Comparison of ENCODE assay signal across 9 cellular contexts in genomic region chrX:47560179-47560830, GRCh38. TPM values are rescaled to one million over a fixed set of nuclear protein-coding genes. Genes with fewer than 3 reads are reported as not detected.
DNase-seq lines count a peak whose midpoint lies in the region; ATAC-seq and TF ChIP-seq lines count a peak whose summit lies in the region.
"Had no signal": no experiment of that assay in that cellular context is flagged by ENCODE, and none has a peak within 500 bp of the region (broad histone marks: within the 10 kb centered on the region; RNA-seq: fewer than 3 reads in every experiment).

No MANE protein-coding gene starts in this region.

- H3F3A ChIP-seq in PC-9 (ENCODE audit: insufficient read depth, low read depth), result no peaks in the 10 kb centered on the region

- H4K20me1 ChIP-seq in PC-9 (ENCODE audit: insufficient read depth), result no peaks in the 10 kb centered on the region

- H3K27me3 ChIP-seq in PC-9 (ENCODE audit: insufficient read depth, low read depth) (no peaks in the 10 kb centered on the region), esophagus (ENCODE audit: control insufficient read depth in 1 of 2, insufficient read depth in 2 of 2, low read length in 2 of 2) (no peaks in the 10 kb centered on the region), prostate gland (replicated peaks; ENCODE audit: insufficient read depth) (no peaks in the 10 kb centered on the region)

- H2AFZ ChIP-seq in PC-9, result peak overlapping the region; percentile 66; the same call in 1 of the 2 replicates

- BruUV-seq in PC-9 (replicated peaks; lab: Mats Ljungman, UMichigan), result no TSS peak

- no peaks in the 10 kb centered on the region for H3K9me2 ChIP-seq in PC-9 (ENCODE audit: insufficient read depth)

- 11 to 27% methylated on average over 13 of the region's 13 CpGs for WGBS in esophagus, 2 donors
- 7% methylated on average over 13 of the region's 13 CpGs for WGBS in prostate gland

- 0 out of 2 replicates have a peak overlapping the region, but pooled peaks have one; percentile 11 for H3K27ac ChIP-seq in PC-9
- peak overlapping the region; percentile 78 to 82 for H3K27ac ChIP-seq in esophagus (ENCODE audit: low read depth in 2 of 2, low read length in 1 of 2)
- H3K27ac ChIP-seq in prostate gland, result peak overlapping the region; percentile 94 to 95

- POLR2A ChIA-PET in PC-9 (lab: Charles Lee; ENCODE audit: unreplicated experiment), result no interaction called here

- no peak for TF ChIP-seq POLR2A in prostate gland (IDR thresholded peaks at IDR 0.05)

- H3K4me1 ChIP-seq in PC-9 (replicated peaks; ENCODE audit: insufficient read depth) (no peaks in the 10 kb centered on the region; the same call in 1 of the 2 replicates), esophagus (ENCODE audit: control insufficient read depth in 2 of 2, insufficient read depth in 2 of 2, low read length in 1 of 2) (no peaks in the 10 kb centered on the region), prostate gland (replicated peaks) (no peaks in the 10 kb centered on the region)

- no peak for TF ChIP-seq CTCF in GM12875 (IDR thresholded peaks at IDR 0.05; ENCODE audit: borderline replicate concordance, insufficient read depth, low read depth, low read length)
- TF ChIP-seq CTCF in PC-9 (conservative IDR thresholded peaks at IDR 0.05), result no peak
- no peak for TF ChIP-seq CTCF in prostate gland (IDR thresholded peaks at IDR 0.05)

- DNase-seq in PC-9 (no peak), prostate gland (ENCODE audit: low spot score) (no peak), midbrain (lab: John Stamatoyannopoulos, UW) (no peak), NOMO-1 treated with dmso at 0.1 percent for 144 hours (lab: John Stamatoyannopoulos, UW; ENCODE audit: unreplicated experiment) (no peak)
- DNase-seq in activated CD4-positive, alpha-beta T cell treated with anti-CD3 and anti-CD28 coated beads for 48 hours, result no peak

- intact Hi-C loops in PC-9 (cut with micrococcal nuclease; ENCODE audit: unreplicated experiment), result loop anchor here (2.0 kb wide), 2 partner anchors 90 to 98 kb away; partner anchors contain the start of genes ELK1 and UXT
- intact Hi-C loops in prostate gland (cut with DNase I), result no loop called here

- CTCF ChIA-PET in PC-9 (lab: Charles Lee), result no interaction called here

- peak overlapping the region; percentile 60 for H3K4me2 ChIP-seq in PC-9

- H3K9me3 ChIP-seq in PC-9 (ENCODE audit: insufficient read depth, low read depth) (no peaks in the 10 kb centered on the region), esophagus (ENCODE audit: control insufficient read depth in 2 of 2, insufficient read depth in 1 of 2, low read depth in 1 of 2, low read length in 1 of 2) (peaks cover 0 to 2% of the 10 kb centered on the region in 2 donors), prostate gland (no peaks in the 10 kb centered on the region)

- H3K4me3 ChIP-seq in GM12875 (ENCODE audit: low read depth, low read length) (peak overlapping the region; percentile 61), PC-9 (peak overlapping the region; percentile 66; the same call in 1 of the 2 replicates), esophagus (ENCODE audit: low read depth in 1 of 2, low read length in 2 of 2) (peak overlapping the region; percentile 26 to 44), prostate gland (peak overlapping the region; percentile 52 to 54)

- no peak for ATAC-seq in GM18873 (IDR thresholded peaks at IDR 0.05; ENCODE audit: low FRiP score, unreplicated experiment)

- H3K79me2 ChIP-seq in PC-9 (ENCODE audit: low read depth), result 0 out of 2 replicates have a peak, but pooled peaks cover 5% of the 10 kb centered on the region

- H3K36me3 ChIP-seq in PC-9 (ENCODE audit: low read depth) (no peaks in the 10 kb centered on the region), esophagus (ENCODE audit: control insufficient read depth in 2 of 2, insufficient read depth in 2 of 2, low read length in 1 of 2) (peaks cover 4 to 5% of the 10 kb centered on the region in 2 donors), prostate gland (no peaks in the 10 kb centered on the region)

RNA-seq across cellular contexts. Expression of gene ARAF, which starts 0.7 kb away (rescaled TPM):
- total RNA-seq in PC-9 (2021) (27.3 and 31.1 TPM in 2 replicates), prostate gland (10 to 100 TPM; 55.4 to 69.3 TPM)
- 10 to 100 TPM; 20.9 to 24.3 TPM for polyA plus RNA-seq in esophagus

RNA-seq across cellular contexts. Expression of gene TIMP1, which starts 21.9 kb away (rescaled TPM):
- total RNA-seq in PC-9 (2021) (48.6 and 59.5 TPM in 2 replicates), prostate gland (100 to 1,000 TPM; 373 to 916 TPM)
- 10 to 100 TPM; 27.7 to 52.6 TPM for polyA plus RNA-seq in esophagus

RNA-seq across cellular contexts. Expression of gene SYN1, which starts 59.4 kb away (rescaled TPM):
- total RNA-seq in PC-9 (2021) (not detected in 2 replicates), prostate gland (1 to 10 TPM in 1 of 2 donors, under 1 TPM in 1; 0.14 to 4.1 TPM)
- under 1 TPM; 0.08 to 0.14 TPM for polyA plus RNA-seq in esophagus
- total RNA-seq: HT1080 had no signal

Comparison
In these comparisons a context has a peak if more than half of its experiments do, and no peak if none do; other contexts are left out.
1. H3K27ac ChIP-seq: peak in every context shown above with its lines; median percentile 94 in prostate gland; 80 in esophagus; 11 in PC-9.